8 cellular contexts compared by ENCODE assay signal in the genomic region with DNA sequence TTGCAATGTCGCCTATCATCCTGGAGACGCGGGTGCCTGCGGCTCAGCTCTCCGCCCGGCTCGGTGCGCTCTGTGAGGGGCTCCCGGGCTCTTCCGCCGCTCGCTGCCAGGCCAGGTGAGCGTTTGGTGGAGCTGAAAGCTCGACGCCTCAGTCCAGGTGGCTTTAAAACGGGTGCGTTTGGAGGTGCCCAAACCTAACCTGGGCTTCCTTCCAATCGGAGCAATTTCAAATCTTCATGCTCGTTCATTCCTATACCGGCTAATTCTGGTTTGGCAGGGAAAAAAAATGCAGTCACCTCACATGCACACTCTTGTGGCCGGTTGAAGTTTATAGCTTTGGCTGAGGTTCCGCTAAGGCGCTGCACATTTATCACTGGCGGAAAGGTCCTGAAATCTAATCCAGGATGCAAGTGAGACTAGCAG. TPM values are rescaled to one million over a fixed set of nuclear protein-coding genes. Genes with fewer than 3 reads are reported as not detected.
DNase-seq lines count a peak whose midpoint lies in the region; ATAC-seq, FAIRE-seq and TF ChIP-seq lines count a peak whose summit lies in the region.

A gene with protein sequence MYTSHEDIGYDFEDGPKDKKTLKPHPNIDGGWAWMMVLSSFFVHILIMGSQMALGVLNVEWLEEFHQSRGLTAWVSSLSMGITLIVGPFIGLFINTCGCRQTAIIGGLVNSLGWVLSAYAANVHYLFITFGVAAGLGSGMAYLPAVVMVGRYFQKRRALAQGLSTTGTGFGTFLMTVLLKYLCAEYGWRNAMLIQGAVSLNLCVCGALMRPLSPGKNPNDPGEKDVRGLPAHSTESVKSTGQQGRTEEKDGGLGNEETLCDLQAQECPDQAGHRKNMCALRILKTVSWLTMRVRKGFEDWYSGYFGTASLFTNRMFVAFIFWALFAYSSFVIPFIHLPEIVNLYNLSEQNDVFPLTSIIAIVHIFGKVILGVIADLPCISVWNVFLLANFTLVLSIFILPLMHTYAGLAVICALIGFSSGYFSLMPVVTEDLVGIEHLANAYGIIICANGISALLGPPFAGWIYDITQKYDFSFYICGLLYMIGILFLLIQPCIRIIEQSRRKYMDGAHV (minus strand): TSS at position 267 of the 423 bp plus-strand sequence. CDS start 9,572 bp downstream, outside the sequence.

- no peaks in the 10 kb centered on the region for H3K9me3 Mint-ChIP-seq in activated T-helper 2 cell treated with anti-CD3 and anti-CD28 coated beads, Interferon-gamma antibody, Interleukin-2, Interleukin-4, amounts not matched to agents 10 μg/mL and 5 μg/mL and 100 μg/mL, durations not matched to agents 14 hours and 24 hours and 36 hours
- H3K9me3 Mint-ChIP-seq in nephron progenitor cell: peaks cover 8% of the 10 kb centered on the region

- peaks cover 20% of the 10 kb centered on the region for H3K4me1 Mint-ChIP-seq in activated T-helper 2 cell treated with anti-CD3 and anti-CD28 coated beads, Interferon-gamma antibody, Interleukin-2, Interleukin-4, amounts not matched to agents 10 μg/mL and 5 μg/mL and 100 μg/mL, durations not matched to agents 14 hours and 24 hours and 36 hours (ENCODE audit: low read depth)
- no peaks in the 10 kb centered on the region for H3K4me1 Mint-ChIP-seq in nephron progenitor cell

- peaks cover 23% of the 10 kb centered on the region for H3K27me3 Mint-ChIP-seq in activated T-helper 2 cell treated with anti-CD3 and anti-CD28 coated beads, Interferon-gamma antibody, Interleukin-2, Interleukin-4, amounts not matched to agents 10 μg/mL and 5 μg/mL and 100 μg/mL, durations not matched to agents 14 hours and 24 hours and 36 hours (ENCODE audit: low read depth)
- peaks cover 60% of the 10 kb centered on the region for H3K27me3 Mint-ChIP-seq in nephron progenitor cell (ENCODE audit: low read depth, poor library complexity)

- TF ChIP-seq CTCF in GM12864 (IDR thresholded peaks at IDR 0.05; ENCODE audit: low read depth, low read length, missing control alignments) (peak; percentile 37), nephron progenitor cell (IDR thresholded peaks at IDR 0.05) (no peak)

- peak within 1 kb of the TSS; percentile 94 for H3K27ac Mint-ChIP-seq in activated T-helper 2 cell treated with anti-CD3 and anti-CD28 coated beads, Interferon-gamma antibody, Interleukin-2, Interleukin-4, amounts not matched to agents 10 μg/mL and 5 μg/mL and 100 μg/mL, durations not matched to agents 14 hours and 24 hours and 36 hours
- H3K27ac Mint-ChIP-seq in nephron progenitor cell: no peak within 1 kb of the TSS

- H3K4me3 ChIP-seq in GM12864 (ENCODE audit: low read depth, low read length): peak within 1 kb of the TSS; percentile 64

- H3K36me3 Mint-ChIP-seq in activated T-helper 2 cell treated with anti-CD3 and anti-CD28 coated beads, Interferon-gamma antibody, Interleukin-2, Interleukin-4, amounts not matched to agents 10 μg/mL and 5 μg/mL and 100 μg/mL, durations not matched to agents 14 hours and 24 hours and 36 hours (ENCODE audit: low read depth): no peaks in the 10 kb centered on the region
- no peaks in the 10 kb centered on the region for H3K36me3 Mint-ChIP-seq in nephron progenitor cell (ENCODE audit: low read depth)

- intact Hi-C loops in activated T-helper 2 cell treated with anti-CD3 and anti-CD28 coated beads, Interferon-gamma antibody, Interleukin-2, Interleukin-4, amounts not matched to agents 10 μg/mL and 5 μg/mL and 100 μg/mL, durations not matched to agents 14 hours and 24 hours and 36 hours (cut with micrococcal nuclease): loop anchor here (1.0 to 10.0 kb wide), 3 partner anchors 60 to 286 kb away; a partner anchor contains a TSS

- ATAC-seq in HG02938 (IDR thresholded peaks at IDR 0.05; ENCODE audit: unreplicated experiment) (peak; percentile 33), GM19023 (IDR thresholded peaks at IDR 0.05; ENCODE audit: unreplicated experiment) (no peak)

- H3K4me3 Mint-ChIP-seq in activated T-helper 2 cell treated with anti-CD3 and anti-CD28 coated beads, Interferon-gamma antibody, Interleukin-2, Interleukin-4, amounts not matched to agents 10 μg/mL and 5 μg/mL and 100 μg/mL, durations not matched to agents 14 hours and 24 hours and 36 hours (ENCODE audit: low read depth): peak within 1 kb of the TSS; percentile 86
- peak within 1 kb of the TSS; percentile 95 for H3K4me3 Mint-ChIP-seq in nephron progenitor cell

- no peak for DNase-seq in GM12864 (ENCODE audit: low read depth)
- peak; percentile 50 for DNase-seq in NCI-H345 (lab: John Stamatoyannopoulos, UW)
- peak; percentile 16 for DNase-seq in activated T-helper 2 cell treated with anti-CD3 and anti-CD28 coated beads, Interferon-gamma antibody, Interleukin-2, Interleukin-4, amounts not matched to agents 10 μg/mL and 5 μg/mL and 100 μg/mL, durations not matched to agents 14 hours and 24 hours and 36 hours (ENCODE audit: low spot score)
- DNase-seq in frontal cortex (ENCODE audit: low spot score in 2 of 2): peak in 1 of 2 donors; percentile 25
- DNase-seq in nephron progenitor cell: peak; percentile 27
- DNase-seq in stimulated activated naive CD4-positive, alpha-beta T cell treated with Interleukin-2 at 50 U/mL for 16 hours (lab: John Stamatoyannopoulos, UW): no peak

- FAIRE-seq in frontal cortex (lab: Jason Lieb, UNC): no peak

RNA-seq across cellular contexts. Expression of the gene that starts here (rescaled TPM):
- total RNA-seq in activated T-helper 2 cell treated with anti-CD3 and anti-CD28 coated beads, Interferon-gamma antibody, Interleukin-2, Interleukin-4, amounts not matched to agents 10 μg/mL and 5 μg/mL and 100 μg/mL, durations not matched to agents 14 hours and 24 hours and 36 hours: 6.7 and 7.8 TPM in 2 replicates
- total RNA-seq in frontal cortex: 62.0 TPM

Comparison
In these comparisons a context has a peak if more than half of its experiments do, and no peak if none do; other contexts are left out.
1. DNase-seq: peak in NCI-H345 (single experiment), activated T-helper 2 cell treated with anti-CD3 and anti-CD28 coated beads, Interferon-gamma antibody, Interleukin-2, Interleukin-4, amounts not matched to agents 10 μg/mL and 5 μg/mL and 100 μg/mL, durations not matched to agents 14 hours and 24 hours and 36 hours (single experiment) and nephron progenitor cell (single experiment); none in GM12864 (single experiment) and stimulated activated naive CD4-positive, alpha-beta T cell treated with Interleukin-2 at 50 U/mL for 16 hours (single experiment).